ENCODE assay signal across 8 cellular contexts in the genomic region with DNA sequence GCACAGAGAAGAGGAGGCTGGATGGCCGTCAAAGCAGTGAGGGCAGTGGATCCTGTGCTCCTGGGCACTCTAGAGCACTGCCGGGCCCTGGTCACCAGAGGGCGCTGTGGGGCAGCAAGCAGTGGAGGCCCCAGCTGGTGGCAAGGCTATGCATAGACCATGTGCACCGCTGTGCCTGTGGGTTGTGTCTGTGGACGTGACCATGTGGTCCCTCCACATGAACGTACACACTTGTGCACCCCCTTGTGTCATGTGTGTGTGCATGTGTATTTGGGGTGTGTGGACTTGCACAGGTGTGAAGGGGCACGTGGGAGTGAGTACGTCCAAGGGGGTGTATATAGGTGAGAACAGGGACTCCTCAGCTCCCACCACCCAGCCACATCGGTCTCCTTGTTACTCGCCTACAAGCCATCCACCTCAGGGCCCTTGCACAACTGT. TPM values are rescaled to one million over a fixed set of nuclear protein-coding genes. Genes with fewer than 3 reads are reported as not detected.
DNase-seq lines count a peak whose midpoint lies in the region; ATAC-seq and TF ChIP-seq lines count a peak whose summit lies in the region.

No MANE protein-coding gene starts in this region.

- H4K20me1 ChIP-seq in KMS-11 (ENCODE audit: insufficient read depth) (no peaks in the 10 kb centered on the region), neural progenitor cell (ENCODE audit: low read depth) (peaks cover 2% of the 10 kb centered on the region)

- peaks cover 3% of the 10 kb centered on the region for H3K4me1 ChIP-seq in KMS-11 (ENCODE audit: low read depth, poor library complexity, severe bottlenecking)
- H3K4me1 ChIP-seq in neural progenitor cell: peaks cover 2% of the 10 kb centered on the region

- no peak overlapping the region for H3K27ac ChIP-seq in CD4-positive, alpha-beta T cell (ENCODE audit: low read depth, low read length)
- no peak overlapping the region for H3K27ac ChIP-seq in KMS-11
- H3K27ac ChIP-seq in neural progenitor cell: no peak overlapping the region
- no peak overlapping the region for H3K27ac ChIP-seq in substantia nigra (ENCODE audit: low read depth, low read length, poor library complexity, severe bottlenecking)

- ATAC-seq in CD4-positive, alpha-beta T cell (ENCODE audit: poor library complexity): peak; percentile 50
- peak; percentile 39 to 42 for ATAC-seq in activated T-cell treated with anti-CD3 and anti-CD28 coated beads, Interleukin-2, amount 50 U/mL, for 72 hours (replicated peaks in 1 of 2)

- H3K4me3 ChIP-seq in KMS-11 (IDR thresholded peaks at IDR 0.05; ENCODE audit: insufficient read depth, low read depth, low read length) (no peak overlapping the region), fibroblast of mammary gland (ENCODE audit: control insufficient read depth, low read depth, low read length) (no peak overlapping the region), neural progenitor cell (no peak overlapping the region)

- H3K36me3 ChIP-seq in KMS-11 (ENCODE audit: insufficient read depth) (no peaks in the 10 kb centered on the region), neural progenitor cell (no peaks in the 10 kb centered on the region)

- H3K27me3 ChIP-seq in CD4-positive, alpha-beta T cell (ENCODE audit: control insufficient read depth, insufficient read depth, low read length): no peaks in the 10 kb centered on the region
- no peaks in the 10 kb centered on the region for H3K27me3 ChIP-seq in KMS-11 (ENCODE audit: insufficient read depth, low read depth)
- H3K27me3 ChIP-seq in neural progenitor cell: peaks cover 80% of the 10 kb centered on the region

- H3K27ac Mint-ChIP-seq in CD4-positive, alpha-beta T cell: peak overlapping the region; percentile 67
- no peak overlapping the region for H3K27ac Mint-ChIP-seq in activated T-cell treated with anti-CD3 and anti-CD28 coated beads, Interleukin-2, amount 50 U/mL, for 72 hours
- H3K27ac Mint-ChIP-seq in neural progenitor cell: no peak overlapping the region

- POLR2A ChIA-PET in CD4-positive, alpha-beta T cell (lab: Charles Lee): interaction anchor here (0.8 to 5.4 kb wide), 3 partner anchors 7 to 271 kb away, joined by 3 to 36 read pairs (median 4); no protein-coding TSS in a partner anchor

- H3K79me2 ChIP-seq in KMS-11 (ENCODE audit: insufficient read depth, low read depth) (peaks cover 5% of the 10 kb centered on the region; the same call in 1 of the 2 replicates), neural progenitor cell (ENCODE audit: low read depth) (no peaks in the 10 kb centered on the region)

- intact Hi-C loops in CD4-positive, alpha-beta T cell (cut with DNase I, micrococcal nuclease): loop anchor here (1.0 to 10.0 kb wide), 5 partner anchors 35 to 1125 kb away; no protein-coding TSS in a partner anchor

- DNase-seq in CD4-positive, alpha-beta T cell: peak; percentile 79 to 93 (median 87)
- peak; percentile 90 for DNase-seq in GM20000 (ENCODE audit: low spot score)
- DNase-seq in RPMI7951 (ENCODE audit: low read depth): peak; percentile 71
- peak; percentile 86 to 92 for DNase-seq in activated T-cell treated with anti-CD3 and anti-CD28 coated beads, Interleukin-2, amount 50 U/mL, for 72 hours
- peak; percentile 72 for DNase-seq in fibroblast of mammary gland (ENCODE audit: low read depth)
- DNase-seq in neural progenitor cell (ENCODE audit: low spot score): peak; percentile 87
- DNase-seq in substantia nigra (lab: John Stamatoyannopoulos, UW): peak in 47 of 49 donors; percentile 33 to 91 (median 75)

- peaks cover 52% of the 10 kb centered on the region for H3K4me1 Mint-ChIP-seq in CD4-positive, alpha-beta T cell (ENCODE audit: low read depth)
- peaks cover 61% of the 10 kb centered on the region for H3K4me1 Mint-ChIP-seq in activated T-cell treated with anti-CD3 and anti-CD28 coated beads, Interleukin-2, amount 50 U/mL, for 72 hours (ENCODE audit: low read depth)
- peaks cover 12% of the 10 kb centered on the region for H3K4me1 Mint-ChIP-seq in neural progenitor cell

- H3F3A ChIP-seq in neural progenitor cell (ENCODE audit: low read depth): no peaks in the 10 kb centered on the region

- no peaks in the 10 kb centered on the region for H3K9me3 ChIP-seq in CD4-positive, alpha-beta T cell (ENCODE audit: control insufficient read depth, low read length)
- no peaks in the 10 kb centered on the region for H3K9me3 ChIP-seq in neural progenitor cell (ENCODE audit: low read depth)

- H3K27me3 Mint-ChIP-seq in CD4-positive, alpha-beta T cell: no peaks in the 10 kb centered on the region
- no peaks in the 10 kb centered on the region for H3K27me3 Mint-ChIP-seq in activated T-cell treated with anti-CD3 and anti-CD28 coated beads, Interleukin-2, amount 50 U/mL, for 72 hours (ENCODE audit: low read depth)
- peaks cover 21% of the 10 kb centered on the region for H3K27me3 Mint-ChIP-seq in neural progenitor cell (ENCODE audit: insufficient read depth, low read depth)

- peak overlapping the region; percentile 83 for H3K4me3 Mint-ChIP-seq in CD4-positive, alpha-beta T cell
- H3K4me3 Mint-ChIP-seq in activated T-cell treated with anti-CD3 and anti-CD28 coated beads, Interleukin-2, amount 50 U/mL, for 72 hours: no peak overlapping the region
- peak overlapping the region; percentile 22 for H3K4me3 Mint-ChIP-seq in neural progenitor cell

- peak overlapping the region; percentile 44 for H2AFZ ChIP-seq in KMS-11 (ENCODE audit: low read depth)
- no peak overlapping the region for H2AFZ ChIP-seq in neural progenitor cell (replicated peaks)

- peak; percentile 95 for TF ChIP-seq CTCF in CD4-positive, alpha-beta T cell (IDR thresholded peaks at IDR 0.05)
- TF ChIP-seq CTCF in GM20000 (IDR thresholded peaks at IDR 0.05; ENCODE audit: extremely low read depth, missing control alignments) (peak; percentile 99), KMS-11 (conservative IDR thresholded peaks at IDR 0.05; ENCODE audit: low read depth, low read length) (peak; percentile 78), fibroblast of mammary gland (conservative IDR thresholded peaks at IDR 0.05; ENCODE audit: control insufficient read depth, insufficient read depth, low read depth, low read length) (peak; percentile 95), neural progenitor cell (IDR thresholded peaks at IDR 0.05) (peak; percentile 96)

- H3K36me3 Mint-ChIP-seq in CD4-positive, alpha-beta T cell (ENCODE audit: low read depth): peaks cover 2% of the 10 kb centered on the region
- H3K36me3 Mint-ChIP-seq in activated T-cell treated with anti-CD3 and anti-CD28 coated beads, Interleukin-2, amount 50 U/mL, for 72 hours (ENCODE audit: insufficient read depth in 2 of 2): peaks cover 0 to under 1% of the 10 kb centered on the region in 2 donors
- no peaks in the 10 kb centered on the region for H3K36me3 Mint-ChIP-seq in neural progenitor cell

- H3K9me3 Mint-ChIP-seq in CD4-positive, alpha-beta T cell: no peaks in the 10 kb centered on the region
- H3K9me3 Mint-ChIP-seq in activated T-cell treated with anti-CD3 and anti-CD28 coated beads, Interleukin-2, amount 50 U/mL, for 72 hours: no peaks in the 10 kb centered on the region
- H3K9me3 Mint-ChIP-seq in neural progenitor cell: peaks cover 3% of the 10 kb centered on the region

- CTCF ChIA-PET in CD4-positive, alpha-beta T cell (lab: Charles Lee): interaction anchor here (0.6 to 2.9 kb wide), 18 partner anchors 9 to 236 kb away, joined by 3 to 28 read pairs (median 4); a partner anchor contains a TSS

- H3K9ac ChIP-seq in KMS-11 (no peak overlapping the region), neural progenitor cell (no peak overlapping the region)

- H3K4me2 ChIP-seq in KMS-11: no peak overlapping the region
- H3K4me2 ChIP-seq in neural progenitor cell: no peak overlapping the region

RNA-seq across cellular contexts. Expression of a gene that starts 4.4 kb away (rescaled TPM):
- total RNA-seq in CD4-positive, alpha-beta T cell: 10 to 100 TPM; 36.8 to 38.5 TPM
- total RNA-seq in RPMI7951 (2014; rRNA removed; shearing (Covaris generic)): 7.1 and 13.0 TPM in 2 replicates
- 100 to 1,000 TPM; 104 to 107 TPM for total RNA-seq in activated T-cell treated with anti-CD3 and anti-CD28 coated beads, Interleukin-2, amount 50 U/mL, for 72 hours
- total RNA-seq in neural progenitor cell (ENCODE audit: low replicate concordance): 3.5 and 9.4 TPM in 2 replicates

RNA-seq across cellular contexts. Expression of a gene that starts 26.9 kb away (rescaled TPM):
- 1 to 10 TPM; 5.9 to 6.1 TPM for total RNA-seq in CD4-positive, alpha-beta T cell
- total RNA-seq in RPMI7951 (2014; rRNA removed; shearing (Covaris generic)): 0.72 and 0.88 TPM in 2 replicates
- total RNA-seq in activated T-cell treated with anti-CD3 and anti-CD28 coated beads, Interleukin-2, amount 50 U/mL, for 72 hours: 1 to 10 TPM; 7.4 to 8.8 TPM
- 4.3 and 7.8 TPM in 2 replicates for total RNA-seq in neural progenitor cell (ENCODE audit: low replicate concordance)

Comparison
In these comparisons a context has a peak if more than half of its experiments do, and no peak if none do; other contexts are left out.
1. H3K4me3 Mint-ChIP-seq: peak in CD4-positive, alpha-beta T cell (single experiment) and neural progenitor cell (single experiment); none in activated T-cell treated with anti-CD3 and anti-CD28 coated beads, Interleukin-2, amount 50 U/mL, for 72 hours (0 of 2).
2. Peak in every context shown above with its lines, with median percentiles within 50 percentile points of each other: DNase-seq and CTCF ChIP-seq.